8 cellular contexts compared by ENCODE assay signal in the genomic region with DNA sequence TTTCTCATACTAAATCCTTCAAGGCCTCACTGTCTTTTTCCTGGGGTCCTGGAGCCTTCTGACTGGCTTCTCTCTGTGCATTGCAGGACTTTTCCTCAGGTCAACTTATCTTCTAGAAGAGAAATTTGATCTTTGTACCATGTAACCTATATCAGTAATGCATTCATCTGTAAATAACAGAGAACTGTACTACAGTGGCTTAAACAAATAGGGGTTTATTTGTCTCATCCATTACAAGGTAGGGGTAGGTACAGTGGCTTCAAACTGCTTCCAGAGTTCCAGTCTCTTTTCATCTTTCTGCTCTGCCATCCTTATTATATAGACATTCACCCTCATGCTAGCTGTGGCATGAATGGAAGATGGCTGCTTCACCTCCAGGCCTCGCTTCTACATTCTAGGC.
"Had no signal": no experiment of that assay in that cellular context is flagged by ENCODE, and none has a peak within 500 bp of the region (broad histone marks: within the 10 kb centered on the region; RNA-seq: fewer than 3 reads in every experiment).

No MANE protein-coding gene starts in this region.

- FAIRE-seq: G401.6, GM12878, GM12891, GM12892, GM18507, GM19239 had no signal

- ATAC-seq: GM12878 had no signal

- DNase-seq: GDM1, GF-D8 had no signal

- H3K4me3 ChIP-seq: GM12878 had no signal
